In the genomic region with DNA sequence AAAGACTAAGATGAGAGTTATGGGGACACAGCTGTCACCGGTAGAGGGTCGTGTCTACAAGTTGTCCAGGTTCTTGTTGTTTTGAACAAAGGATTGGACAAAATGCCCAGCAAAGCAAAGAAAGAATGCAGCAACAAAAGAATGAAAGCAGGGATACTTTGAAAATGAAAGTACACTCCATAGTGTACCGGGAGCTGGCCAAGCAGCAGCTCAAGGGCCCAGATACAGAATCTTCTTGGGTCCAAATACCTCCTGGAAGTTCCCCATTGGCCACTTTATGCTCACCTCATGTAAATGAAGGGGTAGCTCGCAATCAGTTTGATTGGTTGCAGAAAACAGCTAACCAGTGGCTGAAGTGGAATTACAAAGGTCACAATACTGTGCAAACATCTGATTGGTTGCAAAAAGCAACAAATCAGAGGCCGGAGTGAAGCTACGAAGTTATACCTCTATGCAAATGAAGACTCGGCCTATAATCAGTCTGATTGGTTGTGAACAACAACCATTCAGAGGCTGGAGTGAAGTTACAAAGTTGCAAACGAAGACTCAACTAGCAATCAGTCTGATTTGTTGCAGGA, we compare ENCODE assay signal across 16 cellular contexts.
DNase-seq lines count a peak whose midpoint lies in the region; ATAC-seq, FAIRE-seq and TF ChIP-seq lines count a peak whose summit lies in the region.
"Had no signal": no experiment of that assay in that cellular context is flagged by ENCODE, and none has a peak within 500 bp of the region (broad histone marks: within the 10 kb centered on the region; RNA-seq: fewer than 3 reads in every experiment).

No MANE protein-coding gene starts in this region.

- H3K36me3 Mint-ChIP-seq in GM23338 (ENCODE audit: low read depth): no peaks in the 10 kb centered on the region
- H3K36me3 Mint-ChIP-seq: CD8-positive, alpha-beta memory T cell; IgD-negative memory B cell; T-cell had no signal

- TF ChIP-seq CTCF in A549 (IDR thresholded peaks at IDR 0.05) (no peak), GM23338 (conservative IDR thresholded peaks at IDR 0.05; ENCODE audit: low read depth in 2 of 2) (no peak), MM.1S (IDR thresholded peaks at IDR 0.05; ENCODE audit: low read length) (no peak), A673 (conservative IDR thresholded peaks at IDR 0.05; ENCODE audit: low read depth, low read length) (no peak), GM10248 (IDR thresholded peaks at IDR 0.05; ENCODE audit: control extremely low read depth, extremely low read depth, low read depth, missing control alignments) (no peak)

- DNase-seq in A549 (ENCODE audit: low read depth in 1 of 2, low spot score in 1 of 2) (peak in 1 of 2 experiments; percentile 6), GM23338 (ENCODE audit: low spot score) (no peak), MM.1S (no peak), SK-MEL-5 (ENCODE audit: low read depth, low spot score) (peak; percentile 28), NCI-H2107 (lab: John Stamatoyannopoulos, UW) (no peak), SKM-1 (lab: John Stamatoyannopoulos, UW; ENCODE audit: unreplicated experiment) (no peak), A673 (ENCODE audit: low spot score) (no peak), GM10248 (ENCODE audit: extremely low spot score) (no peak)
- DNase-seq: CD8-positive, alpha-beta memory T cell; NCI-H1092; NCI-H1694; NCI-H446 treated with DMSO at 0.1 percent for 48 hours; NCI-H774; SIG-M5; T-cell had no signal

- H3K9me2 ChIP-seq in GM23338 (ENCODE audit: insufficient read depth) (peaks cover 24% of the 10 kb centered on the region), MM.1S (replicated peaks; ENCODE audit: insufficient read depth, low read length) (no peaks in the 10 kb centered on the region)

- H3K27ac ChIP-seq in A549 (no peak overlapping the region), GM23338 (ENCODE audit: low read depth) (no peak overlapping the region), MM.1S (ENCODE audit: low read length) (no peak overlapping the region), A673 (ENCODE audit: low read depth, low read length, poor library complexity, severe bottlenecking) (no peak overlapping the region)

- no TSS peak for BruUV-seq in A673 (replicated peaks; lab: Mats Ljungman, UMichigan)

- intact Hi-C loops in A673 (cut with micrococcal nuclease; ENCODE audit: unreplicated experiment): no loop called here

- no peak overlapping the region for H3K4me3 Mint-ChIP-seq in GM23338
- H3K4me3 Mint-ChIP-seq: CD8-positive, alpha-beta memory T cell; IgD-negative memory B cell; T-cell had no signal

- ATAC-seq in A549 (no peak), GM23338 (no peak)
- ATAC-seq: T-cell had no signal

- no peak for TF ChIP-seq EP300 in A549 (IDR thresholded peaks at IDR 0.05)

- FAIRE-seq in A549 (lab: Jason Lieb, UNC): no peak

- H4K20me1 ChIP-seq in GM23338 (replicated peaks; ENCODE audit: insufficient read depth): no peaks in the 10 kb centered on the region
- H4K20me1 ChIP-seq in MM.1S (ENCODE audit: insufficient read depth, low read length): no peaks in the 10 kb centered on the region

- no peaks in the 10 kb centered on the region for H3K9me3 Mint-ChIP-seq in GM23338
- H3K9me3 Mint-ChIP-seq: IgD-negative memory B cell, T-cell had no signal

- no peak for TF ChIP-seq POLR2A in A549 (IDR thresholded peaks at IDR 0.05; ENCODE audit: low read length)

- H3K27me3 Mint-ChIP-seq in GM23338 (ENCODE audit: insufficient read depth, low read depth, poor library complexity): no peaks in the 10 kb centered on the region
- H3K27me3 Mint-ChIP-seq: CD8-positive, alpha-beta memory T cell; IgD-negative memory B cell; T-cell had no signal

- WGBS in A549 (ENCODE audit: missing lambda C conversion rate): 37% methylated on average over 8 of the region's 8 CpGs

- H3K27ac Mint-ChIP-seq in GM23338: no peak overlapping the region
- H3K27ac Mint-ChIP-seq: CD8-positive, alpha-beta memory T cell; IgD-negative memory B cell; T-cell had no signal

- H2AFZ ChIP-seq in GM23338 (peak overlapping the region; percentile 24; the same call in 1 of the 2 replicates), MM.1S (ENCODE audit: low read length) (peak overlapping the region; percentile 64)

- peak overlapping the region; percentile 59 for H3K4me2 ChIP-seq in A549
- H3K4me2 ChIP-seq in GM23338: no peak overlapping the region
- peak overlapping the region; percentile 41; the same call in 1 of the 2 replicates for H3K4me2 ChIP-seq in MM.1S (ENCODE audit: low read depth, low read length)

- H3K9me3 ChIP-seq in A549 (no peaks in the 10 kb centered on the region), MM.1S (replicated peaks; ENCODE audit: insufficient read depth, low read length) (no peaks in the 10 kb centered on the region), A673 (ENCODE audit: low read depth, low read length, poor library complexity, severe bottlenecking) (no peaks in the 10 kb centered on the region)

- H3K4me1 Mint-ChIP-seq in GM23338: peaks cover 7% of the 10 kb centered on the region; the same call in 2 of the 3 replicates
- H3K4me1 Mint-ChIP-seq: CD8-positive, alpha-beta memory T cell; T-cell had no signal

- POLR2A ChIA-PET in A549 (lab: Yijun Ruan, JAX): no interaction called here
- POLR2A ChIA-PET in A673 (lab: Charles Lee; ENCODE audit: low non-redundant PET): interaction anchor here (0.6 kb wide), 1 partner anchor 157 kb away, joined by 3 read pairs; no protein-coding TSS in a partner anchor
- POLR2A ChIA-PET in GM10248 (lab: Yijun Ruan, JAX): interaction anchor here (0.6 kb wide), 1 partner anchor 265 kb away, joined by 3 read pairs; no protein-coding TSS in a partner anchor

- H3F3A ChIP-seq in GM23338 (replicated peaks; ENCODE audit: low read depth) (no peaks in the 10 kb centered on the region), MM.1S (ENCODE audit: insufficient read depth, low read length) (no peaks in the 10 kb centered on the region)

- no peak for TF ChIP-seq RAD21 in A549 (conservative IDR thresholded peaks at IDR 0.05 in 1 of 2, IDR thresholded peaks at IDR 0.05 in 1 of 2)

- H3K79me2 ChIP-seq in GM23338 (replicated peaks; ENCODE audit: insufficient read depth): no peaks in the 10 kb centered on the region
- H3K79me2 ChIP-seq in MM.1S (ENCODE audit: low read length): no peaks in the 10 kb centered on the region

- CTCF ChIA-PET in A549 (lab: Yijun Ruan, JAX) (no interaction called here), A673 (lab: Charles Lee) (no interaction called here), GM10248 (lab: Yijun Ruan, JAX) (interaction anchor here (1.2 kb wide), 1 partner anchor 10 kb away, joined by 3 read pairs; no protein-coding TSS in a partner anchor)

- H3K27me3 ChIP-seq in GM23338 (ENCODE audit: insufficient read depth) (no peaks in the 10 kb centered on the region), MM.1S (replicated peaks; ENCODE audit: insufficient read depth, low read length) (no peaks in the 10 kb centered on the region), A673 (replicated peaks; ENCODE audit: insufficient read depth, low read depth, low read length, poor library complexity) (no peaks in the 10 kb centered on the region)

- H3K4me3 ChIP-seq in A549 (0 out of 3 replicates have a peak overlapping the region, but pooled peaks have one; percentile 18), GM23338 (no peak overlapping the region), MM.1S (ENCODE audit: low read length) (no peak overlapping the region), A673 (ENCODE audit: low read depth, low read length, poor library complexity, severe bottlenecking) (no peak overlapping the region)

- H3K4me1 ChIP-seq in A549 (no peaks in the 10 kb centered on the region), GM23338 (ENCODE audit: insufficient read depth) (peaks cover 16% of the 10 kb centered on the region), MM.1S (ENCODE audit: low read length) (no peaks in the 10 kb centered on the region), A673 (ENCODE audit: insufficient read depth, low read length, poor library complexity, severe bottlenecking) (no peaks in the 10 kb centered on the region)

- in situ Hi-C loops in SK-MEL-5 (cut with HindIII; ENCODE audit: low pct_unique_long_range_greater_than_20kb, low sequenced_read_pairs): no loop called here

- H3K9ac ChIP-seq in MM.1S (ENCODE audit: low read length): no peak overlapping the region

- no peaks in the 10 kb centered on the region for H3K36me3 ChIP-seq in GM23338 (ENCODE audit: insufficient read depth)
- no peaks in the 10 kb centered on the region for H3K36me3 ChIP-seq in MM.1S (replicated peaks; ENCODE audit: insufficient read depth, low read length)
- no peaks in the 10 kb centered on the region for H3K36me3 ChIP-seq in A673 (ENCODE audit: insufficient read depth, low read length, poor library complexity, severe bottlenecking)

TF ChIP-seq in A549, 52 proteins besides CTCF, POLR2A, EP300 and RAD21 (continues in another document):
- TF ChIP-seq ZC3H11A (IDR thresholded peaks at IDR 0.05) (no peak), CBX2 (IDR thresholded peaks at IDR 0.05; ENCODE audit: borderline replicate concordance, low read depth) (no peak), ZFP36 (IDR thresholded peaks at IDR 0.05; ENCODE audit: borderline replicate concordance, partially characterized antibody) (no peak), NR3C1 (IDR thresholded peaks at IDR 0.05) (no peak), TFCP2L1 (CRISPR knock-in tag; IDR thresholded peaks at IDR 0.05) (no peak), MAFK (IDR thresholded peaks at IDR 0.05; ENCODE audit: partially characterized antibody) (no peak)

TF ChIP-seq in GM23338, 12 proteins besides CTCF, POLR2A, EP300 and RAD21 (continues in another document):
- TF ChIP-seq EZH2phosphoT487 (IDR thresholded peaks at IDR 0.05; ENCODE audit: unreplicated experiment) (no peak), POLR2AphosphoS5 (IDR thresholded peaks at IDR 0.05; ENCODE audit: low read depth) (no peak), JUNB (IDR thresholded peaks at IDR 0.05; ENCODE audit: unreplicated experiment) (no peak)
